Comparison of ENCODE assay signal across 8 cellular contexts in genomic region chr10:89206402-89207180, GRCh38. TPM values are rescaled to one million over a fixed set of nuclear protein-coding genes. Genes with fewer than 3 reads are reported as not detected.
DNase-seq lines count a peak whose midpoint lies in the region; ATAC-seq and TF ChIP-seq lines count a peak whose summit lies in the region.

No MANE protein-coding gene starts in this region.

- TF ChIP-seq CTCF in transverse colon (IDR thresholded peaks at IDR 0.05), result no peak

- H3K9me3 ChIP-seq in endocrine pancreas (ENCODE audit: control insufficient read depth, low read length) (no peaks in the 10 kb centered on the region), mucosa of stomach (ENCODE audit: control insufficient read depth, low read length) (no peaks in the 10 kb centered on the region), transverse colon (no peaks in the 10 kb centered on the region)

- peaks cover 9% of the 10 kb centered on the region for H3K27me3 ChIP-seq in endocrine pancreas (ENCODE audit: control insufficient read depth, insufficient read depth, low read length)
- peaks cover 90% of the 10 kb centered on the region for H3K27me3 ChIP-seq in mucosa of stomach (ENCODE audit: control insufficient read depth, insufficient read depth, low read length)
- peaks cover 76% of the 10 kb centered on the region for H3K27me3 ChIP-seq in transverse colon

- H3K4me1 ChIP-seq in endocrine pancreas (ENCODE audit: control insufficient read depth, insufficient read depth, low read length) (no peaks in the 10 kb centered on the region), mucosa of stomach (ENCODE audit: control insufficient read depth, insufficient read depth, low read length) (peaks cover 21% of the 10 kb centered on the region), transverse colon (peaks cover 4 to 22% (median 12%) of the 10 kb centered on the region in 4 donors)

- peak; percentile 26 for DNase-seq in activated gamma-delta T cell treated with Interleukin-2 at 50 U/mL for 16 hours
- no peak for DNase-seq in activated gamma-delta T cell (lab: John Stamatoyannopoulos, UW)
- DNase-seq in transverse colon, result peak; percentile 18
- DNase-seq in amniotic stem cell (lab: John Stamatoyannopoulos, UW), result no peak
- no peak for DNase-seq in NOMO-1 treated with DMSO at 0.1 percent for 48 hours (lab: John Stamatoyannopoulos, UW; ENCODE audit: unreplicated experiment)

- ATAC-seq in activated CD4-positive, CD25-positive, alpha-beta regulatory T cell treated with anti-CD3 and anti-CD28 coated beads, Interleukin-2, amount 50 U/mL, for 24 hours, result peak; percentile 60

- peak overlapping the region; percentile 58 to 65 (median 62) for H3K27ac ChIP-seq in transverse colon

- H3K9ac ChIP-seq in endocrine pancreas (ENCODE audit: control insufficient read depth, insufficient read depth, low read length) (no peak overlapping the region), mucosa of stomach (ENCODE audit: low read length) (peak overlapping the region; percentile 6)

- TF ChIP-seq POLR2A in transverse colon (IDR thresholded peaks at IDR 0.05), result no peak

- in situ Hi-C loops in transverse colon (cut with MboI; ENCODE audit: low pct_ligation_motif_present in 1 of 4, low pct_unique_long_range_greater_than_20kb in 1 of 4, low sequenced_read_pairs in 3 of 4), result loop anchor here in 2 of 4 donors (25.0 kb wide), 1 partner anchor 369 kb away; no protein-coding TSS in a partner anchor

- 17 to 49% methylated on average over 6 to 42 of the region's 42 CpGs for WGBS in transverse colon (ENCODE audit: low coverage in 1 of 2), 2 donors

- TF ChIP-seq EP300 in transverse colon (IDR thresholded peaks at IDR 0.05; ENCODE audit: low read depth), result no peak

- H3K4me3 ChIP-seq in endocrine pancreas (ENCODE audit: control insufficient read depth, insufficient read depth, low read length) (peak overlapping the region; percentile 79), mucosa of stomach (ENCODE audit: low read length) (peak overlapping the region; percentile 18), transverse colon (peak overlapping the region; percentile 27 to 58 (median 42))

- no peaks in the 10 kb centered on the region for H3K36me3 ChIP-seq in endocrine pancreas (ENCODE audit: control insufficient read depth, insufficient read depth, low read length)
- no peaks in the 10 kb centered on the region for H3K36me3 ChIP-seq in mucosa of stomach (ENCODE audit: control insufficient read depth, insufficient read depth, low read length)
- no peaks in the 10 kb centered on the region for H3K36me3 ChIP-seq in transverse colon

- intact Hi-C loops in transverse colon (cut with DNase I; ENCODE audit: low total_unique reads), result loop anchor here (5.0 kb wide), 1 partner anchor 174 kb away; no protein-coding TSS in a partner anchor

RNA-seq across cellular contexts. Expression of gene CH25H, which starts 0.5 kb away (rescaled TPM):
- 1 to 10 TPM in 2 of 4 donors, not detected in 2; 1.1 to 2.1 TPM for total RNA-seq in transverse colon

RNA-seq across cellular contexts. Expression of gene LIPA, which starts 45.0 kb away (rescaled TPM):
- 10 to 100 TPM in 3 of 4 donors, 1 to 10 TPM in 1; 3.6 to 23.8 (median 12.1) TPM for total RNA-seq in transverse colon

Comparison
In these comparisons a context has a peak if more than half of its experiments do, and no peak if none do; other contexts are left out.
1. DNase-seq: peak in activated gamma-delta T cell treated with Interleukin-2 at 50 U/mL for 16 hours (single experiment) and transverse colon (single experiment); none in activated gamma-delta T cell (single experiment), amniotic stem cell (single experiment) and NOMO-1 treated with DMSO at 0.1 percent for 48 hours (single experiment).
2. H3K4me3 ChIP-seq: peak in every context shown above with its lines; median percentile 79 in endocrine pancreas; 42 in transverse colon; 18 in mucosa of stomach.